Comparison of ENCODE assay signal across 8 cellular contexts in the genomic region with DNA sequence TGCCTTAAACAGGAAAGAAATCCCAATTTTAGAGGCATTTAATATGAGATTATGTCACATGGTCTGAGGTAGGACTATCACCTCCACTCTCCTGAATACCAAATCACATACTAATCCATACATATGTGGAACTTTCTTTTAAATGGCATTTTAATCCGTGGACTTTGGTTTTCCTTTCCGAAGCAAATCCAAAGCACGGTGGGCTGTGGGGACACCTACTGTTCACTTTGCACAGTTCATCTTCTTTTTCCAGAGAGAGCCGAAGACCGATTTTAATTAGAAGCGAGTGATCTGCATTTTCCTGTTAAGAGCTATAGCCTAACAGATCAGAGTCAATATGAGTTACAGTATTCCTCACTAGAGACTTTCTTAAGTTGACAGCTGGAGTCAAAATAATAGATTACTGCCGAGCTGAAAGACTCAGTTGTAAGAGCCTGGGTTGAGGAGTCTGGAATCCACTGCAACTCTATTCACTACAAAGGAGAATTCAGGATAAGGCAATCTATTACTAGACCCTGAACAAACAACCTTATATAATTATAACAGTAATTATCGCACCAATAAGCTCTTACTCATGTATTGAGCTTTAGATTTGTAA.
DNase-seq lines count a peak whose midpoint lies in the region; ATAC-seq and TF ChIP-seq lines count a peak whose summit lies in the region.

No MANE protein-coding gene starts in this region.

- H3K36me3 Mint-ChIP-seq in T-helper 17 cell (ENCODE audit: low read depth): peaks cover 5% of the 10 kb centered on the region

- H3K79me2 ChIP-seq in PC-9 (ENCODE audit: low read depth) (no peaks in the 10 kb centered on the region), trophoblast cell (ENCODE audit: control insufficient read depth, insufficient read depth, low read length, poor library complexity) (no peaks in the 10 kb centered on the region)

- H2BK120ac ChIP-seq in trophoblast cell (ENCODE audit: insufficient read depth, low read length, poor library complexity): no peak overlapping the region

- no peaks in the 10 kb centered on the region for H3K36me3 ChIP-seq in PC-9 (ENCODE audit: low read depth)
- no peaks in the 10 kb centered on the region for H3K36me3 ChIP-seq in trophoblast cell (ENCODE audit: control insufficient read depth in 1 of 2, insufficient read depth in 2 of 2, low read length in 2 of 2)

- CTCF ChIA-PET in PC-9 (lab: Charles Lee): interaction anchor here (0.5 kb wide), 1 partner anchor 1106 kb away, joined by 4 read pairs; no protein-coding TSS in a partner anchor

- H3K14ac ChIP-seq in trophoblast cell (ENCODE audit: low read length): no peak overlapping the region

- DNase-seq in COR-L47 (lab: John Stamatoyannopoulos, UW) (peak; percentile 20), PC-9 (peak in 1 of 2 experiments; percentile 15), fibroblast of gingiva (ENCODE audit: low read depth) (peak; percentile 50), trophoblast cell (peak; percentile 27 to 65), T-helper 17 cell (no peak)

- no peak overlapping the region for H4K12ac ChIP-seq in trophoblast cell (ENCODE audit: low read depth, low read length)

- TF ChIP-seq CTCF in PC-9 (conservative IDR thresholded peaks at IDR 0.05): peak; percentile 72

- H3K4me3 ChIP-seq in PC-9 (no peak overlapping the region), trophoblast cell (ENCODE audit: low read depth, low read length) (no peak overlapping the region)

- peaks cover 73% of the 10 kb centered on the region for H3K27me3 Mint-ChIP-seq in T-helper 17 cell

- H3K4me1 Mint-ChIP-seq in T-helper 17 cell: no peaks in the 10 kb centered on the region

- no peak overlapping the region for H3K23ac ChIP-seq in trophoblast cell (ENCODE audit: low read length)

- no peak overlapping the region for H3K27ac ChIP-seq in PC-9
- H3K27ac ChIP-seq in trophoblast cell (ENCODE audit: low read depth, low read length): no peak overlapping the region

- H2AFZ ChIP-seq in PC-9 (no peak overlapping the region; the same call in 1 of the 2 replicates), trophoblast cell (ENCODE audit: insufficient read depth, low read length, poor library complexity) (no peak overlapping the region)

- no peaks in the 10 kb centered on the region for H3F3A ChIP-seq in PC-9 (ENCODE audit: insufficient read depth, low read depth)

- H3K4ac ChIP-seq in trophoblast cell (ENCODE audit: low read depth, low read length): no peak overlapping the region

- no peak overlapping the region for H2AK5ac ChIP-seq in trophoblast cell (ENCODE audit: low read length)

- H3K27me3 ChIP-seq in PC-9 (ENCODE audit: insufficient read depth, low read depth): no peaks in the 10 kb centered on the region
- no peaks in the 10 kb centered on the region for H3K27me3 ChIP-seq in trophoblast cell (ENCODE audit: insufficient read depth, low read length)

- no peak overlapping the region for H3K9ac ChIP-seq in trophoblast cell (ENCODE audit: low read length)

- no peak overlapping the region for H2BK5ac ChIP-seq in trophoblast cell (ENCODE audit: low read depth, low read length, poor library complexity)

- H3K4me1 ChIP-seq in PC-9 (replicated peaks; ENCODE audit: insufficient read depth) (no peaks in the 10 kb centered on the region), trophoblast cell (ENCODE audit: control insufficient read depth in 1 of 2, insufficient read depth in 2 of 2, low read length in 2 of 2) (no peaks in the 10 kb centered on the region)

- H3K4me2 ChIP-seq in PC-9: no peak overlapping the region
- no peak overlapping the region for H3K4me2 ChIP-seq in trophoblast cell (ENCODE audit: low read length)

- POLR2A ChIA-PET in PC-9 (lab: Charles Lee; ENCODE audit: unreplicated experiment): no interaction called here

- H3K9me3 ChIP-seq in PC-9 (ENCODE audit: insufficient read depth, low read depth): no peaks in the 10 kb centered on the region
- H3K9me3 ChIP-seq in trophoblast cell (ENCODE audit: insufficient read depth, low read depth, low read length): no peaks in the 10 kb centered on the region
- no peaks in the 10 kb centered on the region for H3K9me3 ChIP-seq in T-helper 17 cell (ENCODE audit: control insufficient read depth, low read length, poor library complexity, severe bottlenecking)

- H4K20me1 ChIP-seq in PC-9 (ENCODE audit: insufficient read depth): no peaks in the 10 kb centered on the region

- ATAC-seq in GM19351 (IDR thresholded peaks at IDR 0.05; ENCODE audit: unreplicated experiment) (peak; percentile 68), GM18861 (IDR thresholded peaks at IDR 0.05; ENCODE audit: unreplicated experiment) (no peak), GM19324 (IDR thresholded peaks at IDR 0.05; ENCODE audit: low FRiP score, unreplicated experiment) (no peak), T-helper 17 cell (no peak)

- H4K8ac ChIP-seq in trophoblast cell (ENCODE audit: low read depth, low read length): no peak overlapping the region

- H3K9me2 ChIP-seq in PC-9 (ENCODE audit: insufficient read depth): no peaks in the 10 kb centered on the region

- intact Hi-C loops in PC-9 (cut with micrococcal nuclease; ENCODE audit: unreplicated experiment): no loop called here

- no TSS peak for BruUV-seq in PC-9 (replicated peaks; lab: Mats Ljungman, UMichigan)

- H3K4me3 Mint-ChIP-seq in T-helper 17 cell: no peak overlapping the region

- H4K91ac ChIP-seq in trophoblast cell (ENCODE audit: low read depth, low read length): no peak overlapping the region

- no peak overlapping the region for H3K18ac ChIP-seq in trophoblast cell (ENCODE audit: low read length)

- WGBS in trophoblast cell (ENCODE audit: extremely low coverage, insufficient coverage, insufficient read length): no CpG with 5 or more reads among the region's 8 CpGs

- H2BK12ac ChIP-seq in trophoblast cell (ENCODE audit: low read length): no peak overlapping the region

- H3K79me1 ChIP-seq in trophoblast cell (ENCODE audit: low read length): no peaks in the 10 kb centered on the region

- no peak overlapping the region for H3K27ac Mint-ChIP-seq in T-helper 17 cell

Comparison
In these comparisons a context has a peak if more than half of its experiments do, and no peak if none do; other contexts are left out.
1. DNase-seq: peak in COR-L47 (single experiment), fibroblast of gingiva (single experiment) and trophoblast cell (2 of 2); none in T-helper 17 cell (0 of 3).